In genomic region chr7:22726345-22726848, GRCh38 we compare ENCODE assay signal across 1 cellular context.
TF ChIP-seq lines count a peak whose summit lies in the region.

No MANE protein-coding gene starts in this region.

TF ChIP-seq in H1, 55 proteins besides CTCF, POLR2A, EP300 and RAD21 (continued from another document):
- TF ChIP-seq, protein P1, sequence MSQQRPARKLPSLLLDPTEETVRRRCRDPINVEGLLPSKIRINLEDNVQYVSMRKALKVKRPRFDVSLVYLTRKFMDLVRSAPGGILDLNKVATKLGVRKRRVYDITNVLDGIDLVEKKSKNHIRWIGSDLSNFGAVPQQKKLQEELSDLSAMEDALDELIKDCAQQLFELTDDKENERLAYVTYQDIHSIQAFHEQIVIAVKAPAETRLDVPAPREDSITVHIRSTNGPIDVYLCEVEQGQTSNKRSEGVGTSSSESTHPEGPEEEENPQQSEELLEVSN (IDR thresholded peaks at IDR 0.05) = peak; percentile 87
